Comparison of ENCODE assay signal across 11 cellular contexts in the genomic region with DNA sequence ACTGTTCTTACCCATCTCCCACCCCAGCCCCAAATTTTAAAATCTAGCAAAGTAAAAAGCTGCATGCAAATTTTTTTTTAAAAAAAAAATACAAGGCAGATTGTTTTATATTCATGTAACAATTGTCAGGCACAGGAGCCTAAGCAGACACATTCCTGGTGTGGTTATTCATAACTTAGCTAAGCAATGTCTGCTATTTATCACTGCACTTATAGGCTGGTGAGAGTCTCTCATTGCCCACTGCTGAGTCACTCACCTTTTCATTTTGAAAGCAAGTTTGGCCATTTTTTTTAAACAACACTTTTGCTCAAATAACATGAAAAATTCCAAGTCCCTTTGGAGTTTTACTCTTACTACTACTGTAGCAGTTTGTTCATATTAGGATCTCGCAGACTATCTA.
DNase-seq lines count a peak whose midpoint lies in the region; TF ChIP-seq lines count a peak whose summit lies in the region.
"Had no signal": no experiment of that assay in that cellular context is flagged by ENCODE, and none has a peak within 500 bp of the region (broad histone marks: within the 10 kb centered on the region; RNA-seq: fewer than 3 reads in every experiment).

No MANE protein-coding gene starts in this region.

- H3K9ac ChIP-seq in colonic mucosa (ENCODE audit: low read depth in 2 of 2, low read length in 2 of 2), result no peak overlapping the region

- H3K4me1 ChIP-seq in ACC112 (ENCODE audit: control insufficient read depth, insufficient read depth, low read length, unreplicated experiment) (peaks cover 67% of the 10 kb centered on the region), colonic mucosa (no peaks in the 10 kb centered on the region)

- peaks cover under 1% of the 10 kb centered on the region for H3K9me3 Mint-ChIP-seq in mesothelial cell of epicardium
- H3K9me3 Mint-ChIP-seq: activated B cell treated with CpG ODN at 0.5 μM for 24 hours had no signal

- no peaks in the 10 kb centered on the region for H3K9me3 ChIP-seq in colonic mucosa

- TF ChIP-seq CTCF in mesothelial cell of epicardium (IDR thresholded peaks at IDR 0.05; ENCODE audit: unreplicated experiment) (no peak), colonic mucosa (IDR thresholded peaks at IDR 0.05) (no peak)

- no peak overlapping the region for H3K4me3 Mint-ChIP-seq in mesothelial cell of epicardium
- H3K4me3 Mint-ChIP-seq: activated B cell treated with CpG ODN at 0.5 μM for 24 hours had no signal

- peaks cover 11% of the 10 kb centered on the region for H3K36me3 ChIP-seq in ACC112 (ENCODE audit: insufficient read depth, low read length)
- no peaks in the 10 kb centered on the region for H3K36me3 ChIP-seq in colonic mucosa

- intact Hi-C loops in colonic mucosa (cut with DNase I), result no loop called here

- DNase-seq in NCI-H226 (peak; percentile 94), epithelial cell of prostate (ENCODE audit: low read depth, low spot score) (peak; percentile 60), mesothelial cell of epicardium (ENCODE audit: low spot score in 2 of 2, unreplicated experiment in 2 of 2) (no peak), colonic mucosa (no peak), NCI-H524 treated with DMSO at 0.1 percent for 48 hours (lab: John Stamatoyannopoulos, UW) (no peak), ureter (ENCODE audit: low spot score) (no peak), GM19238 (ENCODE audit: insufficient read length, low spot score) (no peak)
- DNase-seq: activated B cell treated with CpG ODN at 0.5 μM for 24 hours, dorsolateral prefrontal cortex had no signal

- peaks cover 70% of the 10 kb centered on the region for H3K4me1 Mint-ChIP-seq in mesothelial cell of epicardium
- H3K4me1 Mint-ChIP-seq: activated B cell treated with CpG ODN at 0.5 μM for 24 hours had no signal

- H3K27me3 ChIP-seq in ACC112 (ENCODE audit: insufficient read depth, low read length) (no peaks in the 10 kb centered on the region), colonic mucosa (no peaks in the 10 kb centered on the region)
- H3K27me3 ChIP-seq: dorsolateral prefrontal cortex had no signal

- H3K36me3 Mint-ChIP-seq in mesothelial cell of epicardium, result no peaks in the 10 kb centered on the region
- H3K36me3 Mint-ChIP-seq: CD14-positive monocyte had no signal

- peaks cover 6% of the 10 kb centered on the region for H3K79me2 ChIP-seq in ACC112 (ENCODE audit: control insufficient read depth, insufficient read depth, low read length, unreplicated experiment)

- H3K27me3 Mint-ChIP-seq in mesothelial cell of epicardium (ENCODE audit: low read depth), result no peaks in the 10 kb centered on the region
- H3K27me3 Mint-ChIP-seq: activated B cell treated with CpG ODN at 0.5 μM for 24 hours had no signal

- H2AFZ ChIP-seq in ACC112 (ENCODE audit: low read length, unreplicated experiment), result no peak overlapping the region

- peak overlapping the region; percentile 99 for H3K27ac ChIP-seq in ACC112 (ENCODE audit: low read depth, low read length)
- H3K27ac ChIP-seq in epithelial cell of prostate, result peak overlapping the region; percentile 91
- H3K27ac ChIP-seq in colonic mucosa, result no peak overlapping the region

- H3K4me3 ChIP-seq in ACC112 (ENCODE audit: low read depth, low read length) (peak overlapping the region; percentile 55), colonic mucosa (no peak overlapping the region)
- H3K4me3 ChIP-seq: dorsolateral prefrontal cortex had no signal

- peak overlapping the region; percentile 96 for H3K27ac Mint-ChIP-seq in mesothelial cell of epicardium
- H3K27ac Mint-ChIP-seq: activated B cell treated with CpG ODN at 0.5 μM for 24 hours, CD14-positive monocyte had no signal

Comparison
In these comparisons a context has a peak if more than half of its experiments do, and no peak if none do; other contexts are left out.
1. DNase-seq: peak in NCI-H226 (single experiment) and epithelial cell of prostate (single experiment); none in mesothelial cell of epicardium (0 of 2), colonic mucosa (single experiment), NCI-H524 treated with DMSO at 0.1 percent for 48 hours (single experiment), ureter (single experiment) and GM19238 (single experiment).